In genomic region chr6:7170117-7170732, GRCh38 we compare ENCODE assay signal across 1 cellular context.
TF ChIP-seq lines count a peak whose summit lies in the region.

No MANE protein-coding gene starts in this region.

TF ChIP-seq in K562, 482 proteins besides CTCF, POLR2A, EP300 and RAD21 (continued from another document and continues in another):
- TF ChIP-seq SPI1 (IDR thresholded peaks at IDR 0.05; ENCODE audit: borderline replicate concordance, low read depth, low read length) (no peak), ZNF586 (CRISPR knock-in tag; conservative IDR thresholded peaks at IDR 0.05) (no peak), E2F5 (CRISPR knock-in tag; IDR thresholded peaks at IDR 0.05) (no peak), BRF1 (IDR thresholded peaks at IDR 0.05; ENCODE audit: borderline replicate concordance, extremely low read depth, insufficient read length) (no peak), EWSR1 (IDR thresholded peaks at IDR 0.05; ENCODE audit: borderline replicate concordance, low read depth, partially characterized antibody) (no peak), ZNF324 (CRISPR knock-in tag; IDR thresholded peaks at IDR 0.05) (no peak), ZBED1 (IDR thresholded peaks at IDR 0.05) (no peak), HIVEP1 (CRISPR knock-in tag; IDR thresholded peaks at IDR 0.05) (no peak), KLF6 (CRISPR knock-in tag; IDR thresholded peaks at IDR 0.05; ENCODE audit: borderline replicate concordance) (no peak), BDP1 (IDR thresholded peaks at IDR 0.05; ENCODE audit: insufficient read depth, insufficient read length) (no peak), BRCA1 (IDR thresholded peaks at IDR 0.05) (no peak), BRCA1 (CRISPR knock-in tag; IDR thresholded peaks at IDR 0.05) (no peak), ZNF239 (CRISPR knock-in tag; IDR thresholded peaks at IDR 0.05) (no peak), RFX7 (CRISPR knock-in tag; IDR thresholded peaks at IDR 0.05) (no peak), NR2C1 (IDR thresholded peaks at IDR 0.05) (no peak), NR2C1 (tag; IDR thresholded peaks at IDR 0.05) (no peak), USF2 (CRISPR knock-in tag; IDR thresholded peaks at IDR 0.05) (no peak), EGR1 (conservative IDR thresholded peaks at IDR 0.05) (no peak), FOXM1 (IDR thresholded peaks at IDR 0.05; ENCODE audit: low read depth) (no peak), FOXM1 (CRISPR knock-in tag; IDR thresholded peaks at IDR 0.05; ENCODE audit: low read depth) (no peak), KHSRP (IDR thresholded peaks at IDR 0.05) (no peak), ID3 (CRISPR knock-in tag; IDR thresholded peaks at IDR 0.05) (no peak), ID3 (tag; IDR thresholded peaks at IDR 0.05) (0 out of 2 replicates have a peak, but pooled peaks have one; percentile 30), ZNF668 (CRISPR knock-in tag; IDR thresholded peaks at IDR 0.05) (no peak), ZBTB26 (CRISPR knock-in tag; IDR thresholded peaks at IDR 0.05) (0 out of 2 replicates have a peak, but pooled peaks have one; percentile 22), RAD51 (IDR thresholded peaks at IDR 0.05; ENCODE audit: borderline replicate concordance, low read depth) (no peak), CREB3 (tag; conservative IDR thresholded peaks at IDR 0.05; ENCODE audit: low read depth) (0 out of 2 replicates have a peak, but pooled peaks have one; percentile 29), SRF (CRISPR knock-in tag; IDR thresholded peaks at IDR 0.05) (no peak), CREM (IDR thresholded peaks at IDR 0.05; ENCODE audit: low read depth) (no peak), SMAD4 (CRISPR knock-in tag; conservative IDR thresholded peaks at IDR 0.05) (0 out of 2 replicates have a peak, but pooled peaks have one; percentile 17), MTF1 (CRISPR knock-in tag; IDR thresholded peaks at IDR 0.05; ENCODE audit: borderline replicate concordance) (no peak), FOS (IDR thresholded peaks at IDR 0.05; ENCODE audit: extremely low read depth, insufficient read length) (no peak), STAT5A (IDR thresholded peaks at IDR 0.05; ENCODE audit: borderline replicate concordance, low read length) (no peak), ZNF77 (CRISPR knock-in tag; IDR thresholded peaks at IDR 0.05) (no peak), ZNF12 (CRISPR knock-in tag; IDR thresholded peaks at IDR 0.05) (no peak), SIN3B (IDR thresholded peaks at IDR 0.05; ENCODE audit: low read depth) (no peak), IRF1 (CRISPR knock-in tag; IDR thresholded peaks at IDR 0.05; ENCODE audit: borderline replicate concordance) (no peak), RERE (CRISPR knock-in tag; IDR thresholded peaks at IDR 0.05; ENCODE audit: borderline replicate concordance) (no peak), TCFL5 (CRISPR knock-in tag; conservative IDR thresholded peaks at IDR 0.05) (no peak), ZNF518B (CRISPR knock-in tag; IDR thresholded peaks at IDR 0.05) (no peak), ZBTB43 (CRISPR knock-in tag; IDR thresholded peaks at IDR 0.05) (no peak), PPARD (CRISPR knock-in tag; IDR thresholded peaks at IDR 0.05) (no peak), SP1 (CRISPR knock-in tag; IDR thresholded peaks at IDR 0.05) (no peak), TCF15 (CRISPR knock-in tag; IDR thresholded peaks at IDR 0.05) (no peak), TCF3 (CRISPR knock-in tag; IDR thresholded peaks at IDR 0.05) (no peak), RNF219 (CRISPR knock-in tag; IDR thresholded peaks at IDR 0.05) (no peak), KDM5B (IDR thresholded peaks at IDR 0.05; ENCODE audit: insufficient replicate concordance, low read depth, low read length) (no peak), ZNF696 (CRISPR knock-in tag; conservative IDR thresholded peaks at IDR 0.05) (no peak), ELF1 (tag; IDR thresholded peaks at IDR 0.05) (no peak)
